2 cellular contexts compared by ENCODE assay signal in genomic region chr16:56221995-56222394, GRCh38.
TF ChIP-seq lines count a peak whose summit lies in the region.

No MANE protein-coding gene starts in this region.

TF ChIP-seq in SK-N-SH treated with all-trans-retinoic acid at 6 μM for 48 hours, 23 proteins besides CTCF, POLR2A, EP300 and RAD21 (continued from another document):
- no peak for TF ChIP-seq CSRNP3 (CRISPR knock-in tag; IDR thresholded peaks at IDR 0.05)
TF ChIP-seq in SK-N-SH treated with all-trans-retinoic acid at 6 μM for 48 hours: peak in this region for 0.

TF ChIP-seq in neural cell, 6 proteins besides CTCF, POLR2A, EP300 and RAD21 (continued from another document):
- TF ChIP-seq REST (IDR thresholded peaks at IDR 0.05; ENCODE audit: borderline replicate concordance) (no peak), SMC3 (conservative IDR thresholded peaks at IDR 0.05; ENCODE audit: poor library complexity) (no peak)
